Comparison of ENCODE assay signal across 20 cellular contexts in the genomic region with DNA sequence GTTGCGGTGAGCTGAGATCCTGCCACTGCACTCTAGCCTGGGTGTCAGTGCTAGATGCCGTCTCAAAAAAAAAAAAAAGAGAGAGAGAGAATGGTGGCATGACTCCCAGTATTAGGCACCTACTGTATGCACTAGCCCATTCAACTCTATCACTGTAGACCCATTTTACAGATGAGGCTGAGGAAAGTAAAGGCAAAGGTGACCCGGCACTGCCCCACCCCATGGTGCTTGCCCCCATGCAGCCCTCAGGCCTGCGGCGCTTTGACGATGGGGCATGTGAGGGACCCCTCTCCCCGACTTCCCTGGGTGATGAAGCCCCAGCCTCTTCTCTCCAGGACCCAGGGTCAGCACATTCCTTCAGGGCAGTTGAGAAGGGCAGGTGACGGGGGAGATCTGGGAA. TPM values are rescaled to one million over a fixed set of nuclear protein-coding genes. Genes with fewer than 3 reads are reported as not detected.
"Had no signal": no experiment of that assay in that cellular context is flagged by ENCODE, and none has a peak within 500 bp of the region (broad histone marks: within the 10 kb centered on the region; RNA-seq: fewer than 3 reads in every experiment).

No MANE protein-coding gene starts in this region.

- FAIRE-seq: RCC 7860 had no signal

- H3K27ac ChIP-seq: SJSA1, SK-N-MC had no signal

- H3K36me3 ChIP-seq: SJSA1 had no signal

- H3K9me3 ChIP-seq: SJSA1 had no signal

- DNase-seq: KBM-7, MV-4-11, NCI-H1048, NCI-H1105, NCI-H1436 treated with DMSO at 0.1 percent for 48 hours, NCI-H1694, NCI-H1930, NCI-H2081, NCI-H2107, NCI-H2227 treated with DMSO at 0.1 percent for 48 hours, NCI-H524 treated with DMSO at 0.1 percent for 48 hours, NCI-H69, NCI-H774, Right ventricle myocardium superior, RPMI8226, SIG-M5 had no signal

- H3K4me3 ChIP-seq: SJSA1, SK-N-MC had no signal

RNA-seq across cellular contexts. Expression of gene NPAS1, which starts 7.3 kb away (rescaled TPM):
- total RNA-seq: HT1080, Right ventricle myocardium superior, SJSA1 had no signal
